In genomic region chr20:63978319-63979220, GRCh38 we compare ENCODE assay signal across 1 cellular context.
TF ChIP-seq lines count a peak whose summit lies in the region.

No MANE protein-coding gene starts in this region.

TF ChIP-seq in WTC11, 78 proteins besides CTCF, POLR2A, EP300 and RAD21 (continued from another document and continues in another):
- TF ChIP-seq ZNF121 (CRISPR knock-in tag; IDR thresholded peaks at IDR 0.05): peak; percentile 96
- TF ChIP-seq RELA (CRISPR knock-in tag; IDR thresholded peaks at IDR 0.05; ENCODE audit: borderline replicate concordance): no peak
- no peak for TF ChIP-seq CREM (CRISPR knock-in tag; IDR thresholded peaks at IDR 0.05)
- no peak for TF ChIP-seq KAT7 (CRISPR knock-in tag; IDR thresholded peaks at IDR 0.05; ENCODE audit: borderline replicate concordance)
- 0 out of 2 replicates have a peak, but pooled peaks have one; percentile 18 for TF ChIP-seq IRF1 (CRISPR knock-in tag; IDR thresholded peaks at IDR 0.05)
- no peak for TF ChIP-seq ZSCAN18 (CRISPR knock-in tag; IDR thresholded peaks at IDR 0.05)
- TF ChIP-seq GABPB1 (CRISPR knock-in tag; IDR thresholded peaks at IDR 0.05): peak; percentile 61; the same call in 1 of the 2 replicates
- TF ChIP-seq CBFB (CRISPR knock-in tag; IDR thresholded peaks at IDR 0.05; ENCODE audit: low read depth): no peak
- no peak for TF ChIP-seq ERG (CRISPR knock-in tag; IDR thresholded peaks at IDR 0.05)
- no peak for TF ChIP-seq NR1H2 (CRISPR knock-in tag; IDR thresholded peaks at IDR 0.05)
- no peak for TF ChIP-seq ATF1 (CRISPR knock-in tag; IDR thresholded peaks at IDR 0.05)
- TF ChIP-seq CREB1 (CRISPR knock-in tag; IDR thresholded peaks at IDR 0.05): no peak
- no peak for TF ChIP-seq ZNF317 (CRISPR knock-in tag; IDR thresholded peaks at IDR 0.05; ENCODE audit: borderline replicate concordance, low read depth)
- TF ChIP-seq FOXJ3 (CRISPR knock-in tag; IDR thresholded peaks at IDR 0.05; ENCODE audit: borderline replicate concordance): no peak
- no peak for TF ChIP-seq AR (CRISPR knock-in tag; IDR thresholded peaks at IDR 0.05)
- TF ChIP-seq ZNF425 (CRISPR knock-in tag; conservative IDR thresholded peaks at IDR 0.05): no peak
- TF ChIP-seq MYBL2 (CRISPR knock-in tag; IDR thresholded peaks at IDR 0.05): peak; percentile 33; the same call in 1 of the 2 replicates
- TF ChIP-seq PRDM15 (CRISPR knock-in tag; IDR thresholded peaks at IDR 0.05): no peak
- TF ChIP-seq GTF2I (CRISPR knock-in tag; conservative IDR thresholded peaks at IDR 0.05): no peak
- no peak for TF ChIP-seq NFE2L1 (CRISPR knock-in tag; IDR thresholded peaks at IDR 0.05)
- peak; percentile 93 for TF ChIP-seq SP1 (CRISPR knock-in tag; conservative IDR thresholded peaks at IDR 0.05)
- no peak for TF ChIP-seq JUN (CRISPR knock-in tag; IDR thresholded peaks at IDR 0.05)
- no peak for TF ChIP-seq TP53 (CRISPR knock-in tag; IDR thresholded peaks at IDR 0.05)
- TF ChIP-seq PRRX2 (CRISPR knock-in tag; IDR thresholded peaks at IDR 0.05): no peak
- no peak; the same call in 1 of the 2 replicates for TF ChIP-seq ZBTB43 (CRISPR knock-in tag; IDR thresholded peaks at IDR 0.05)
- peak; percentile 61; the same call in 1 of the 2 replicates for TF ChIP-seq ZNF232 (CRISPR knock-in tag; IDR thresholded peaks at IDR 0.05)
- TF ChIP-seq HMGXB4 (CRISPR knock-in tag; IDR thresholded peaks at IDR 0.05): peak; percentile 65; the same call in 1 of the 2 replicates
- no peak for TF ChIP-seq ZNF263 (CRISPR knock-in tag; IDR thresholded peaks at IDR 0.05; ENCODE audit: low read depth)
- no peak for TF ChIP-seq E2F4 (CRISPR knock-in tag; IDR thresholded peaks at IDR 0.05; ENCODE audit: borderline replicate concordance, low read depth)
- TF ChIP-seq FOXP1 (CRISPR knock-in tag; IDR thresholded peaks at IDR 0.05; ENCODE audit: borderline replicate concordance): 0 out of 2 replicates have a peak, but pooled peaks have one; percentile 54
- no peak for TF ChIP-seq E2F1 (CRISPR knock-in tag; IDR thresholded peaks at IDR 0.05)
- TF ChIP-seq SOX15 (CRISPR knock-in tag; IDR thresholded peaks at IDR 0.05): no peak
- no peak for TF ChIP-seq ZNF671 (CRISPR knock-in tag; IDR thresholded peaks at IDR 0.05)
- TF ChIP-seq ZNF416 (CRISPR knock-in tag; IDR thresholded peaks at IDR 0.05): no peak
- 0 out of 2 replicates have a peak, but pooled peaks have one; percentile 24 for TF ChIP-seq FOXK1 (CRISPR knock-in tag; IDR thresholded peaks at IDR 0.05)
- peak; percentile 73; the same call in 1 of the 2 replicates for TF ChIP-seq ZBTB21 (CRISPR knock-in tag; IDR thresholded peaks at IDR 0.05; ENCODE audit: borderline replicate concordance)
- TF ChIP-seq TEAD1 (CRISPR knock-in tag; IDR thresholded peaks at IDR 0.05): peak; percentile 55; the same call in 1 of the 2 replicates
- no peak for TF ChIP-seq TCF7 (CRISPR knock-in tag; IDR thresholded peaks at IDR 0.05; ENCODE audit: low read depth)
